ENCODE assay signal across 32 cellular contexts in the genomic region with DNA sequence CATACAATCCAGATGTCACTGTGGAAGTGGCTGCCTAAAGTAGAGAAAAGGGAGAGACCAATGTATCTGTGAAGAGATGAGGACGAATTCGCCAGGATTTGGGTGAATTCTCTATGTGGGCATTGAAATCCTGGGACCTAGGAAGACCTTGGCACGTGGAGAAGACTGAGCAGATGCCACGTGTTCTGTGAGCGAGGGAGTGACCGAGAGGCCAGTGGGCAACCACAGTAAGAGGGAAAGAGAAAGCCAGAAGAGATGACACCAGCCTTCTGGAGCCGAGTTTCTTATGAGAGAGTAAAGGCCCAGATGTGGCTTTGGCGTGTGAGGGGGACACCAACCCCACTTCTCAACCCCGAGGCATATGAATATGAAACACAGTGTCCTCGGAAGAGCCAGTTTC.
"Had no signal": no experiment of that assay in that cellular context is flagged by ENCODE, and none has a peak within 500 bp of the region (broad histone marks: within the 10 kb centered on the region; RNA-seq: fewer than 3 reads in every experiment).

No MANE protein-coding gene starts in this region.

- H3K27me3 ChIP-seq: foreskin keratinocyte, neutrophil, right atrium auricular region, tibial nerve, upper lobe of left lung, uterus had no signal

- DNase-seq: effector CD8-positive, alpha-beta T cell; foreskin keratinocyte; glutamatergic neuron; heart right ventricle; hypothalamus; immature natural killer cell; islet precursor cell; left ventricle myocardium superior; lower lobe of right lung; mucosa of descending colon; naive B cell; spleen; stimulated activated CD4-positive, alpha-beta T cell treated with anti-CD3 and anti-CD28 coated beads, Interleukin-4, amount 100 ng/mL, for 4 hours; stimulated activated naive CD8-positive, alpha-beta T cell treated with anti-CD3 and anti-CD28 coated beads, Interleukin-15, Interleukin-2, amounts not matched to agents 100 U/mL and 50 U/mL, for 24 hours; substantia nigra; upper lobe of left lung; uterus had no signal

- H3K27ac Mint-ChIP-seq: dendritic cell treated with granulocyte-macrophage colony-stimulating factor and Interleukin-4, amounts not matched to agents 40 ng/mL and 50 ng/mL, for 4 days; immature natural killer cell; memory B cell; mesothelial cell of epicardium; naive B cell; natural killer cell treated with Interleukin-12 subunit alpha and Interleukin-12 subunit beta and Interleukin-15 and Interleukin-18, amount 100 ng/mL, for 72 hours; stimulated activated memory B cell treated with anti-CD40 and anti-IgM and Interleukin-4, amounts not matched to agents 10 μg/mL and 1 μg/mL and 100 μg/mL, for 72 hours had no signal

- H3K4me3 ChIP-seq: esophagus muscularis mucosa, gastroesophageal sphincter, heart right ventricle, lower lobe of right lung, mucosa of descending colon, prostate gland, right atrium auricular region, skin epidermis, spleen, thoracic aorta, tibial nerve, upper lobe of left lung, uterus had no signal

- H3K4me3 Mint-ChIP-seq: dendritic cell treated with granulocyte-macrophage colony-stimulating factor and Interleukin-4, amounts not matched to agents 40 ng/mL and 50 ng/mL, for 4 days; immature natural killer cell; memory B cell; mesothelial cell of epicardium; naive B cell; natural killer cell treated with Interleukin-12 subunit alpha and Interleukin-12 subunit beta and Interleukin-15 and Interleukin-18, amount 100 ng/mL, for 72 hours; neural crest cell; stimulated activated memory B cell treated with anti-CD40 and anti-IgM and Interleukin-4, amounts not matched to agents 10 μg/mL and 1 μg/mL and 100 μg/mL, for 72 hours had no signal

- ATAC-seq: foreskin keratinocyte; gastroesophageal sphincter; heart right ventricle; left ventricle myocardium superior; lower lobe of right lung; mucosa of descending colon; natural killer cell treated with Interleukin-12 subunit alpha and Interleukin-12 subunit beta and Interleukin-15 and Interleukin-18, amount 100 ng/mL, for 72 hours; stimulated activated memory B cell treated with anti-CD40 and anti-IgM and Interleukin-4, amounts not matched to agents 10 μg/mL and 1 μg/mL and 100 μg/mL, for 72 hours; stimulated activated naive CD8-positive, alpha-beta T cell treated with anti-CD3 and anti-CD28 coated beads, Interleukin-15, Interleukin-2, amounts not matched to agents 100 U/mL and 50 U/mL, for 24 hours had no signal

- H3K27ac ChIP-seq: esophagus muscularis mucosa, foreskin keratinocyte, gastroesophageal sphincter, heart right ventricle, lower lobe of right lung, neutrophil, parathyroid adenoma, prostate gland, right atrium auricular region, skin epidermis, spleen, thoracic aorta, tibial nerve, upper lobe of left lung, uterus had no signal

- H3K27me3 Mint-ChIP-seq: dendritic cell treated with granulocyte-macrophage colony-stimulating factor and Interleukin-4, amounts not matched to agents 40 ng/mL and 50 ng/mL, for 4 days had no signal

- H3K36me3 Mint-ChIP-seq: immature natural killer cell; mesothelial cell of epicardium; natural killer cell treated with Interleukin-12 subunit alpha and Interleukin-12 subunit beta and Interleukin-15 and Interleukin-18, amount 100 ng/mL, for 72 hours; stimulated activated memory B cell treated with anti-CD40 and anti-IgM and Interleukin-4, amounts not matched to agents 10 μg/mL and 1 μg/mL and 100 μg/mL, for 72 hours had no signal

- H3K9ac ChIP-seq: parathyroid adenoma had no signal

- H3K36me3 ChIP-seq: esophagus muscularis mucosa, gastroesophageal sphincter, heart right ventricle, lower lobe of right lung, neutrophil, prostate gland, right atrium auricular region, spleen, thoracic aorta, tibial nerve, upper lobe of left lung, uterus had no signal

- H3K4me1 Mint-ChIP-seq: immature natural killer cell; memory B cell; mesothelial cell of epicardium; naive B cell; stimulated activated memory B cell treated with anti-CD40 and anti-IgM and Interleukin-4, amounts not matched to agents 10 μg/mL and 1 μg/mL and 100 μg/mL, for 72 hours had no signal

- H3K9me3 Mint-ChIP-seq: natural killer cell treated with Interleukin-12 subunit alpha and Interleukin-12 subunit beta and Interleukin-15 and Interleukin-18, amount 100 ng/mL, for 72 hours; neural crest cell had no signal

- H3K4me1 ChIP-seq: esophagus muscularis mucosa, foreskin keratinocyte, gastroesophageal sphincter, heart right ventricle, lower lobe of right lung, parathyroid adenoma, prostate gland, right atrium auricular region, spleen, tibial nerve, upper lobe of left lung, uterus had no signal

- H3K9me3 ChIP-seq: lower lobe of right lung, neutrophil, prostate gland, right atrium auricular region, thoracic aorta, uterus had no signal
